20 cellular contexts compared by ENCODE assay signal in the genomic region with DNA sequence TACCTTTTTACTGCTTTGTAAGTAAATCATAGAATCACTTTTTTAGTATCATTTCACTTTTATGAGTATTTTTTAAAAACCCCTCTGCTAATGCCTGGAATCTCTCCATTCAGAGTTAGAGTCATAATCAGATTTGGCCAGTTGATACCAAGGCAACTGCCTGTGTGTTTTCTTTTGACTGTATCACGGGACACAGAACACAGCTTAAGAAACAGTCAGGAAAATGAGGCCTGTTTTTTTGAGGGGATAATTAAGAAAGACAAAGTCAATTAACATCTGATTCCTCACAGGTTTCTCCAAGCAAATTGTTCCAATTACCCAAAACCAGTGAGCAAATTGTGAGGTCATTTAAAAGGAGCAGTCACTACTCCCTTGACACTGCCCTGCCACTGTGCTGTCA.
DNase-seq lines count a peak whose midpoint lies in the region; ATAC-seq lines count a peak whose summit lies in the region.
"Had no signal": no experiment of that assay in that cellular context is flagged by ENCODE, and none has a peak within 500 bp of the region (broad histone marks: within the 10 kb centered on the region; RNA-seq: fewer than 3 reads in every experiment).

No MANE protein-coding gene starts in this region.

- no peak for ATAC-seq in GM21737 (IDR thresholded peaks at IDR 0.05; ENCODE audit: unreplicated experiment)

- DNase-seq in NCI-H1436 (lab: John Stamatoyannopoulos, UW) = peak; percentile 27
- no peak for DNase-seq in NCI-H1436 treated with DMSO at 0.1 percent for 48 hours (lab: John Stamatoyannopoulos, UW)
- DNase-seq in astrocyte of the hippocampus (ENCODE audit: low read depth, low spot score) = peak; percentile 8
- peak; percentile 22 for DNase-seq in retina
- DNase-seq in NCI-H82 treated with DMSO at 0.1 percent for 48 hours (lab: John Stamatoyannopoulos, UW; ENCODE audit: unreplicated experiment) = no peak
- no peak for DNase-seq in EL
- DNase-seq: 8988T; ACHN; CD4-positive, CD25-positive, alpha-beta regulatory T cell; DMS153; DND-41; HCEC 1CT; MM.1S; NCI-H1694 treated with DMSO at 0.1 percent for 48 hours; NCI-H2081; NCI-H2171; NCI-H226; NCI-H510A; SJCRH30 had no signal

Comparison
In these comparisons a context has a peak if more than half of its experiments do, and no peak if none do; other contexts are left out.
1. DNase-seq: peak in NCI-H1436 (single experiment), astrocyte of the hippocampus (single experiment) and retina (single experiment); none in NCI-H1436 treated with DMSO at 0.1 percent for 48 hours (single experiment), NCI-H82 treated with DMSO at 0.1 percent for 48 hours (single experiment) and EL (single experiment).